Comparison of ENCODE assay signal across 8 cellular contexts in genomic region chr14:30874120-30874998, GRCh38. TPM values are rescaled to one million over a fixed set of nuclear protein-coding genes. Genes with fewer than 3 reads are reported as not detected.
DNase-seq lines count a peak whose midpoint lies in the region; ATAC-seq and TF ChIP-seq lines count a peak whose summit lies in the region.

TSS of gene COCH (plus strand) at chr14:30874559. CDS start at chr14:30874939, 380 bp downstream.

- H3K27me3 ChIP-seq in HUES64 (ENCODE audit: insufficient read depth, low read length) (peaks cover 46% of the 10 kb centered on the region), liver (ENCODE audit: control insufficient read depth in 4 of 4, insufficient read depth in 4 of 4, low read length in 3 of 4) (no peaks in the 10 kb centered on the region)

- H3K4me1 ChIP-seq in HUES64 (ENCODE audit: insufficient read depth, low read length) = peaks cover 30% of the 10 kb centered on the region
- peaks cover 6 to 18% (median 14%) of the 10 kb centered on the region in 4 donors for H3K4me1 ChIP-seq in liver (ENCODE audit: control insufficient read depth in 4 of 4, insufficient read depth in 4 of 4, low read length in 3 of 4)

- no peaks in the 10 kb centered on the region for H3K9me3 Mint-ChIP-seq in stimulated activated naive CD8-positive, alpha-beta T cell treated with anti-CD3 and anti-CD28 coated beads, Interleukin-15, Interleukin-2, amounts not matched to agents 100 ng/mL and 50 ng/mL, for 24 hours

- no peaks in the 10 kb centered on the region for H3K9me3 ChIP-seq in HUES64 (ENCODE audit: insufficient read depth, low read depth, low read length)
- H3K9me3 ChIP-seq in liver (ENCODE audit: control insufficient read depth in 4 of 4, low read length in 3 of 4) = no peaks in the 10 kb centered on the region

- H3K4me3 Mint-ChIP-seq in stimulated activated naive CD8-positive, alpha-beta T cell treated with anti-CD3 and anti-CD28 coated beads, Interleukin-15, Interleukin-2, amounts not matched to agents 100 ng/mL and 50 ng/mL, for 24 hours = peak within 1 kb of the TSS; percentile 79

- no peak within 1 kb of the TSS for H3K27ac ChIP-seq in HUES64 (ENCODE audit: low read depth, low read length)
- H3K27ac ChIP-seq in caudate nucleus (ENCODE audit: low read depth, low read length) = peak within 1 kb of the TSS; percentile 87
- H3K27ac ChIP-seq in liver (ENCODE audit: low read depth in 1 of 2, low read length in 2 of 2) = no peak within 1 kb of the TSS

- H3K27ac Mint-ChIP-seq in stimulated activated naive CD8-positive, alpha-beta T cell treated with anti-CD3 and anti-CD28 coated beads, Interleukin-15, Interleukin-2, amounts not matched to agents 100 ng/mL and 50 ng/mL, for 24 hours = no peak within 1 kb of the TSS

- peak within 1 kb of the TSS; percentile 56 for H3K4me3 ChIP-seq in HUES64 (ENCODE audit: low read length)
- H3K4me3 ChIP-seq in liver (ENCODE audit: low read depth in 1 of 3, low read length in 3 of 3) = peak within 1 kb of the TSS in 2 of 3 donors; percentile 53 to 60

- 3% methylated on average over 99 of the region's 99 CpGs for WGBS in HUES64
- 4% methylated on average over 99 of the region's 99 CpGs for WGBS in liver

- H3K9ac ChIP-seq in HUES64 (ENCODE audit: low read depth, low read length) = peak within 1 kb of the TSS; percentile 46
- no peak within 1 kb of the TSS for H3K9ac ChIP-seq in liver (ENCODE audit: low read depth in 1 of 2, low read length in 2 of 2)

- no peak for TF ChIP-seq RAD21 in liver (IDR thresholded peaks at IDR 0.05)

- TF ChIP-seq CTCF in GM12873 (IDR thresholded peaks at IDR 0.05; ENCODE audit: insufficient read depth, low read depth, low read length, missing control alignments) (peak; percentile 51), liver (IDR thresholded peaks at IDR 0.05; ENCODE audit: low read depth, low read length, missing input control) (peak; percentile 32)

- peaks cover 16% of the 10 kb centered on the region for H3K4me1 Mint-ChIP-seq in stimulated activated naive CD8-positive, alpha-beta T cell treated with anti-CD3 and anti-CD28 coated beads, Interleukin-15, Interleukin-2, amounts not matched to agents 100 ng/mL and 50 ng/mL, for 24 hours (ENCODE audit: low read depth)

- H3K36me3 ChIP-seq in HUES64 (ENCODE audit: insufficient read depth, low read length) = no peaks in the 10 kb centered on the region
- no peaks in the 10 kb centered on the region for H3K36me3 ChIP-seq in liver (ENCODE audit: control insufficient read depth in 4 of 4, insufficient read depth in 3 of 4, low read depth in 1 of 4, low read length in 3 of 4)

- no peaks in the 10 kb centered on the region for H3K36me3 Mint-ChIP-seq in stimulated activated naive CD8-positive, alpha-beta T cell treated with anti-CD3 and anti-CD28 coated beads, Interleukin-15, Interleukin-2, amounts not matched to agents 100 ng/mL and 50 ng/mL, for 24 hours (ENCODE audit: low read depth)

- ATAC-seq in GM21529 (IDR thresholded peaks at IDR 0.05; ENCODE audit: unreplicated experiment) = peak; percentile 78

- H3K27me3 Mint-ChIP-seq in stimulated activated naive CD8-positive, alpha-beta T cell treated with anti-CD3 and anti-CD28 coated beads, Interleukin-15, Interleukin-2, amounts not matched to agents 100 ng/mL and 50 ng/mL, for 24 hours = peaks cover 57% of the 10 kb centered on the region

- DNase-seq in SK-N-DZ (ENCODE audit: low spot score) (peak; percentile 74), caudate nucleus (lab: John Stamatoyannopoulos, UW) (peak in 35 of 61 donors; percentile 9 to 79 (median 50)), globus pallidus (ENCODE audit: low spot score) (no peak)

TF ChIP-seq in liver, 16 proteins besides CTCF, POLR2A, EP300 and RAD21:
- TF ChIP-seq TAF1 (conservative IDR thresholded peaks at IDR 0.05) (no peak), FOXA2 (IDR thresholded peaks at IDR 0.05) (no peak), HNF4G (IDR thresholded peaks at IDR 0.05) (no peak), ATF3 (IDR thresholded peaks at IDR 0.05) (no peak)

RNA-seq across cellular contexts. Expression of gene COCH, which starts in this region (rescaled TPM):
- polyA plus RNA-seq in HUES64 (2013, experiment 1 of 2) = 8.3 TPM
- 8.7 TPM for polyA plus RNA-seq in HUES64 (2013, experiment 2 of 2)
- 128 and 145 TPM in 2 replicates for polyA plus RNA-seq in SK-N-DZ (2014; cell fraction: cytosol; rRNA removed)
- 175 and 197 TPM in 2 replicates for polyA plus RNA-seq in SK-N-DZ (2014; cell fraction: nucleus; rRNA removed)
- total RNA-seq in liver = 1 to 10 TPM in 1 of 2 donors, under 1 TPM in 1; 0.33 to 2.5 TPM
- under 1 TPM; 0.48 to 0.50 TPM for polyA plus RNA-seq in liver
